In the genomic region with DNA sequence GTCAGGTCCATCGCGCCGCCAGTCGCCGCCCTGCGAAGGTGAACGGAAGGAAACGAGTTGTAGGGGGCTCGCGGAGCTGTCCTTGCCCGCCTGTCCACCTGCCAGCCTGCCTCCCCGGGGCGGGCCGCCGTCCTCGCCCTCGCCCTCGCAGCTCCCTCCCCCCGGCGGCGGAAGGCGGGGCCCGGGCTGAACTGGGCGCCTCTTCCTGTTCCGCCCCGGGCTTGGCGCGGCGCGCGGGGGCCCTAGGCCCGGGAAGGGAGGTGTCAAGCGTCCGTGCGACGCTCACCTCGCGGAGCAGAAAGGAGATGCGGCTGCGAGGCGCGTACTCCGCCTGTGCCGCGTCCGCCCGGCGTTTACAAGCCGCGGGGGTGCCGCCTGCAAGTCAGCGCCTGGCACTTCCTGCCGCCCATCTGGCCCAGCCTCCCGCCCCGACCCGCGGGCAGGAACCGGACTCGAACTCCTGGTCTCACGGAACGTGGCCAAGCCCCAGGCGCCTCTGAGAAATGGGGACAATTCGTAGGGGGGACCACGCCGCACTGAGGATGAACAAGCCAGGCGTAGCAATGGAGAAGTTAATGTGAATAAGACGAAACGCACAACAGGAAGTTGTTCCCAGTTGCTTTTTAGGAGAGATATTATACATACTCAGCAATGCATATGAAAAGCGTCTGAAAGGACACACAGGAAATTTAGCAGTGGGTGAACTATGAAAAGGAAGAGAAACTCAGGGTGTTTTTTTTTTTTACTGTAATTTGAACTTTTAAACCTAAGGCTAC, we compare ENCODE assay signal across 1 cellular context.
TF ChIP-seq lines count a peak whose summit lies in the region.

TSS of gene CNPPD1 (minus strand) at position 108 of the 776 bp plus-strand sequence. CDS start at position 11, 97 bp downstream.

TF ChIP-seq in K562, 482 proteins besides CTCF, POLR2A, EP300 and RAD21 (continued from another document and continues in another):
- TF ChIP-seq, protein P1, sequence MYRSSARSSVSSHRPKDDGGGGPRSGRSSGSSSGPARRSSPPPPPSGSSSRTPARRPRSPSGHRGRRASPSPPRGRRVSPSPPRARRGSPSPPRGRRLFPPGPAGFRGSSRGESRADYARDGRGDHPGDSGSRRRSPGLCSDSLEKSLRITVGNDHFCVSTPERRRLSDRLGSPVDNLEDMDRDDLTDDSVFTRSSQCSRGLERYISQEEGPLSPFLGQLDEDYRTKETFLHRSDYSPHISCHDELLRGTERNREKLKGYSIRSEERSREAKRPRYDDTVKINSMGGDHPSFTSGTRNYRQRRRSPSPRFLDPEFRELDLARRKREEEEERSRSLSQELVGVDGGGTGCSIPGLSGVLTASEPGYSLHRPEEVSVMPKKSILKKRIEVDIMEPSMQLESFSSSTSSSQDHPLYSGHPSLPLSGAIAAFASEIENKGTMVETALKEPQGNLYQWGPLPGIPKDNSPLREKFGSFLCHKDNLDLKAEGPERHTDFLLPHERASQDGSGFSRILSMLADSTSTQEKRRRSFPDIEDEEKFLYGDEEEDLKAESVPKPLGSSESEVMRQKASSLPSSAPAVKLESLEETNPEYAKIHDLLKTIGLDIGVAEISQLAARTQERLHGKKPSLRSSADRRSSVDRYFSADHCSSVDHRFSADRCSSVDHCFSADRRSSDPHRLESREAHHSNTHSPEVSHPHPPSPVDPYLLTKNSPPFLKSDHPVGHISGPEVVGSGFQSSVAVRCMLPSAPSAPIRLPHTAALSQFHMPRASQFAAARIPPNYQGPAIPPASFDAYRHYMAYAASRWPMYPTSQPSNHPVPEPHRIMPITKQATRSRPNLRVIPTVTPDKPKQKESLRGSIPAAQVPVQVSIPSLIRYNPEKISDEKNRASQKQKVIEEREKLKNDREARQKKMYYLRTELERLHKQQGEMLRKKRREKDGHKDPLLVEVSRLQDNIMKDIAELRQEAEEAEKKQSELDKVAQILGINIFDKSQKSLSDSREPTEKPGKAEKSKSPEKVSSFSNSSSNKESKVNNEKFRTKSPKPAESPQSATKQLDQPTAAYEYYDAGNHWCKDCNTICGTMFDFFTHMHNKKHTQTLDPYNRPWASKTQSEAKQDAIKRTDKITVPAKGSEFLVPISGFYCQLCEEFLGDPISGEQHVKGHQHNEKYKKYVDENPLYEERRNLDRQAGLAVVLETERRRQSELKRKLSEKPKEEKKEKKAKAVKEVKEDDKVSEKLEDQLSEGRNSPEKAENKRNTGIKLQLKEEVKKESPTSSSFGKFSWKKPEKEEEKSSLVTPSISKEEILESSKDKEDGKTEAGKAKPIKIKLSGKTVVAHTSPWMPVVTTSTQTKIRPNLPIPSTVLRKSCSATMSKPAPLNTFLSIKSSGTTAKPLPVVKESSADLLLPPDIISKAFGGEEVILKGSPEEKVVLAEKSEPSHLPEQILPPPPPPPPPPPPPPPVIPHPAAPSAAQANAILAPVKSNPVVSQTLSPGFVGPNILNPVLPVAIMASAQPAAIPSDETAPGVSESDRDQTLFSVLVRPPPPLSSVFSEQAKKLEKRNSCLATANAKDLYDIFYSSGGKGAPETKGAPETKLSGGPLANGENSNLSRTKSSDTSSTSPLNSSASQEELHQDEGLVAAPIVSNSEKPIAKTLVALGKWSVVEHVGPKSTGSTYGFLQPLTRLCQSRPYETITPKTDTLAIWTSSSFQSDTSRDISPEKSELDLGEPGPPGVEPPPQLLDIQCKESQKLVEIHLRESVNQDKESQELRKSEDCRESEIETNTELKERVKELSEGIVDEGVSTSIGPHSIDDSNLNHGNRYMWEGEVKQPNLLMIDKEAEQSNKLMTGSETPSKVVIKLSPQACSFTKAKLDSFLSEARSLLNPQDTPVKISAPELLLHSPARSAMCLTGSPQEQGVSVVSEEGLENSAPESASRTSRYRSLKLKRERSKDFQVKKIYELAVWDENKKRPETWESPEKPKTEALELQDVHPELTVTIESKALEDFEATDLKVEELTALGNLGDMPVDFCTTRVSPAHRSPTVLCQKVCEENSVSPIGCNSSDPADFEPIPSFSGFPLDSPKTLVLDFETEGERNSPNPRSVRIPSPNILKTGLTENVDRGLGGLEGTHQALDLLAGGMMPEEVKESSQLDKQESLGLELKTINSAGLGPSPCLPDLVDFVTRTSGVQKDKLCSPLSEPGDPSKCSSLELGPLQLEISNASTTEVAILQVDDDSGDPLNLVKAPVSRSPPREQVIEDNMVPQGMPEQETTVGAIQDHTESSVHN (IDR thresholded peaks at IDR 0.05; ENCODE audit: borderline replicate concordance in 1 of 2, low read depth in 1 of 2) = no peak
- TF ChIP-seq PURB (CRISPR knock-in tag; IDR thresholded peaks at IDR 0.05; ENCODE audit: low read depth) (no peak), HDAC2 (IDR thresholded peaks at IDR 0.05) (no peak), GATAD2A (IDR thresholded peaks at IDR 0.05) (no peak), ZBTB17 (CRISPR knock-in tag; IDR thresholded peaks at IDR 0.05) (peak; percentile 68; the same call in 1 of the 2 replicates), RBM14 (IDR thresholded peaks at IDR 0.05; ENCODE audit: borderline replicate concordance, insufficient read depth, low read depth, low read length) (no peak), ID3 (CRISPR knock-in tag; IDR thresholded peaks at IDR 0.05) (no peak), ID3 (tag; IDR thresholded peaks at IDR 0.05) (peak; percentile 39; the same call in 1 of the 2 replicates), ZNF253 (CRISPR knock-in tag; conservative IDR thresholded peaks at IDR 0.05) (no peak), STAT5B (CRISPR knock-in tag; IDR thresholded peaks at IDR 0.05) (no peak), ZNF695 (CRISPR knock-in tag; IDR thresholded peaks at IDR 0.05) (no peak), ZNF263 (CRISPR knock-in tag; IDR thresholded peaks at IDR 0.05; ENCODE audit: borderline replicate concordance) (no peak), TRIM24 (IDR thresholded peaks at IDR 0.05) (no peak), NCOA4 (IDR thresholded peaks at IDR 0.05; ENCODE audit: partially characterized antibody) (no peak), NCOR1 (IDR thresholded peaks at IDR 0.05) (peak; percentile 18; the same call in 1 of the 2 replicates), STAG1 (CRISPR knock-in tag; IDR thresholded peaks at IDR 0.05; ENCODE audit: borderline replicate concordance) (peak; percentile 23; the same call in 1 of the 2 replicates), TOE1 (IDR thresholded peaks at IDR 0.05; ENCODE audit: borderline replicate concordance) (no peak), TOE1 (CRISPR knock-in tag; IDR thresholded peaks at IDR 0.05; ENCODE audit: borderline replicate concordance, low read depth) (no peak), ZNF239 (CRISPR knock-in tag; IDR thresholded peaks at IDR 0.05) (no peak), MEIS2 (IDR thresholded peaks at IDR 0.05; ENCODE audit: partially characterized antibody) (no peak), MBD2 (IDR thresholded peaks at IDR 0.05; ENCODE audit: borderline replicate concordance, low read depth) (0 out of 2 replicates have a peak, but pooled peaks have one; percentile 57), PTTG1 (tag; IDR thresholded peaks at IDR 0.05; ENCODE audit: low read depth) (no peak), ZNF589 (CRISPR knock-in tag; IDR thresholded peaks at IDR 0.05; ENCODE audit: low read depth) (no peak), ARNT (IDR thresholded peaks at IDR 0.05) (no peak), FOXJ3 (CRISPR knock-in tag; IDR thresholded peaks at IDR 0.05) (no peak), CREBBP (IDR thresholded peaks at IDR 0.05; ENCODE audit: low read depth, low read length) (no peak), ZNF77 (CRISPR knock-in tag; IDR thresholded peaks at IDR 0.05) (no peak), KDM1A (IDR thresholded peaks at IDR 0.05) (no peak), SMAD3 (CRISPR knock-in tag; conservative IDR thresholded peaks at IDR 0.05) (0 out of 2 replicates have a peak, but pooled peaks have one; percentile 21), ZNF232 (CRISPR knock-in tag; IDR thresholded peaks at IDR 0.05) (no peak), E2F3 (CRISPR knock-in tag; IDR thresholded peaks at IDR 0.05) (peak; percentile 80), TCF3 (CRISPR knock-in tag; IDR thresholded peaks at IDR 0.05) (peak; percentile 13; the same call in 1 of the 2 replicates), TSHZ1 (CRISPR knock-in tag; IDR thresholded peaks at IDR 0.05) (no peak), SNIP1 (IDR thresholded peaks at IDR 0.05; ENCODE audit: low read depth) (no peak), ZNF316 (IDR thresholded peaks at IDR 0.05) (no peak)
- TF ChIP-seq, protein P2, sequence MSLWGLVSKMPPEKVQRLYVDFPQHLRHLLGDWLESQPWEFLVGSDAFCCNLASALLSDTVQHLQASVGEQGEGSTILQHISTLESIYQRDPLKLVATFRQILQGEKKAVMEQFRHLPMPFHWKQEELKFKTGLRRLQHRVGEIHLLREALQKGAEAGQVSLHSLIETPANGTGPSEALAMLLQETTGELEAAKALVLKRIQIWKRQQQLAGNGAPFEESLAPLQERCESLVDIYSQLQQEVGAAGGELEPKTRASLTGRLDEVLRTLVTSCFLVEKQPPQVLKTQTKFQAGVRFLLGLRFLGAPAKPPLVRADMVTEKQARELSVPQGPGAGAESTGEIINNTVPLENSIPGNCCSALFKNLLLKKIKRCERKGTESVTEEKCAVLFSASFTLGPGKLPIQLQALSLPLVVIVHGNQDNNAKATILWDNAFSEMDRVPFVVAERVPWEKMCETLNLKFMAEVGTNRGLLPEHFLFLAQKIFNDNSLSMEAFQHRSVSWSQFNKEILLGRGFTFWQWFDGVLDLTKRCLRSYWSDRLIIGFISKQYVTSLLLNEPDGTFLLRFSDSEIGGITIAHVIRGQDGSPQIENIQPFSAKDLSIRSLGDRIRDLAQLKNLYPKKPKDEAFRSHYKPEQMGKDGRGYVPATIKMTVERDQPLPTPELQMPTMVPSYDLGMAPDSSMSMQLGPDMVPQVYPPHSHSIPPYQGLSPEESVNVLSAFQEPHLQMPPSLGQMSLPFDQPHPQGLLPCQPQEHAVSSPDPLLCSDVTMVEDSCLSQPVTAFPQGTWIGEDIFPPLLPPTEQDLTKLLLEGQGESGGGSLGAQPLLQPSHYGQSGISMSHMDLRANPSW (CRISPR knock-in tag; IDR thresholded peaks at IDR 0.05) = no peak
- TF ChIP-seq, protein P3, sequence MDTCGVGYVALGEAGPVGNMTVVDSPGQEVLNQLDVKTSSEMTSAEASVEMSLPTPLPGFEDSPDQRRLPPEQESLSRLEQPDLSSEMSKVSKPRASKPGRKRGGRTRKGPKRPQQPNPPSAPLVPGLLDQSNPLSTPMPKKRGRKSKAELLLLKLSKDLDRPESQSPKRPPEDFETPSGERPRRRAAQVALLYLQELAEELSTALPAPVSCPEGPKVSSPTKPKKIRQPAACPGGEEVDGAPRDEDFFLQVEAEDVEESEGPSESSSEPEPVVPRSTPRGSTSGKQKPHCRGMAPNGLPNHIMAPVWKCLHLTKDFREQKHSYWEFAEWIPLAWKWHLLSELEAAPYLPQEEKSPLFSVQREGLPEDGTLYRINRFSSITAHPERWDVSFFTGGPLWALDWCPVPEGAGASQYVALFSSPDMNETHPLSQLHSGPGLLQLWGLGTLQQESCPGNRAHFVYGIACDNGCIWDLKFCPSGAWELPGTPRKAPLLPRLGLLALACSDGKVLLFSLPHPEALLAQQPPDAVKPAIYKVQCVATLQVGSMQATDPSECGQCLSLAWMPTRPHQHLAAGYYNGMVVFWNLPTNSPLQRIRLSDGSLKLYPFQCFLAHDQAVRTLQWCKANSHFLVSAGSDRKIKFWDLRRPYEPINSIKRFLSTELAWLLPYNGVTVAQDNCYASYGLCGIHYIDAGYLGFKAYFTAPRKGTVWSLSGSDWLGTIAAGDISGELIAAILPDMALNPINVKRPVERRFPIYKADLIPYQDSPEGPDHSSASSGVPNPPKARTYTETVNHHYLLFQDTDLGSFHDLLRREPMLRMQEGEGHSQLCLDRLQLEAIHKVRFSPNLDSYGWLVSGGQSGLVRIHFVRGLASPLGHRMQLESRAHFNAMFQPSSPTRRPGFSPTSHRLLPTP (IDR thresholded peaks at IDR 0.05; ENCODE audit: borderline replicate concordance, extremely low read depth, insufficient read length) = no peak
- TF ChIP-seq, protein P4, sequence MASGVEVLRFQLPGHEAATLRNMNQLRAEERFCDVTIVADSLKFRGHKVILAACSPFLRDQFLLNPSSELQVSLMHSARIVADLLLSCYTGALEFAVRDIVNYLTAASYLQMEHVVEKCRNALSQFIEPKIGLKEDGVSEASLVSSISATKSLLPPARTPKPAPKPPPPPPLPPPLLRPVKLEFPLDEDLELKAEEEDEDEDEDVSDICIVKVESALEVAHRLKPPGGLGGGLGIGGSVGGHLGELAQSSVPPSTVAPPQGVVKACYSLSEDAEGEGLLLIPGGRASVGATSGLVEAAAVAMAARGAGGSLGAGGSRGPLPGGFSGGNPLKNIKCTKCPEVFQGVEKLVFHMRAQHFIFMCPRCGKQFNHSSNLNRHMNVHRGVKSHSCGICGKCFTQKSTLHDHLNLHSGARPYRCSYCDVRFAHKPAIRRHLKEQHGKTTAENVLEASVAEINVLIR (CRISPR knock-in tag; IDR thresholded peaks at IDR 0.05) = no peak
